26 cellular contexts compared by ENCODE assay signal in the genomic region with DNA sequence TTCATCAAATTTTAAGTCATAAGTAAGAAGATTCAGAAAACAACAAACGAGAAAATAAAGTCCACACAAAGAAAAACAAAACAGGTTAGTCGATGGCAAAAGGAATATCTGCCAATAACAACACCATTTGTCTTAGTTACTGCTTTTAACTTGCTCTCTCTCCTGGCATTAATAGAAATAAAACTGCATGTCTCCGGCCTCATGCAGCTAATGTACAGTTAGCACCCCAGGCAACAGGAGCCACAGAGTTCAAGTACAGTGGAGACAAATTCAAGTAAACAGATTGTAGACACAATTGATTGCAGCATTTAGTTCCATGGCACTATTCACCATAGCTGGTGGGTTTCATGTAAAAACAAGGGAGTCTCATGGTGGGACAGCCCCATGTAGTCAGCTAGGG. TPM values are rescaled to one million over a fixed set of nuclear protein-coding genes. Genes with fewer than 3 reads are reported as not detected.
"Had no signal": no experiment of that assay in that cellular context is flagged by ENCODE, and none has a peak within 500 bp of the region (broad histone marks: within the 10 kb centered on the region; RNA-seq: fewer than 3 reads in every experiment).

No MANE protein-coding gene starts in this region.

- H3K36me3 ChIP-seq: Peyer's patch, SJSA1 had no signal

- H3K4me1 ChIP-seq: Peyer's patch had no signal

- H3K27ac ChIP-seq: Peyer's patch, SJSA1 had no signal

- H3K4me3 ChIP-seq: K562, Peyer's patch, SJSA1 had no signal

- ATAC-seq: activated CD8-positive, alpha-beta T cell treated with anti-CD3 and anti-CD28 coated beads for 36 hours; activated T-cell treated with anti-CD3 and anti-CD28 coated beads, Interleukin-2, amount 50 U/mL, for 72 hours; activated T-helper 17 cell treated with anti-CD3 and anti-CD28 coated beads, Interleukin-2, amount 50 U/mL, for 72 hours; K562 had no signal

- FAIRE-seq: K562, TTC549 had no signal

- H3K9me3 ChIP-seq: Peyer's patch, SJSA1, SK-N-SH had no signal

- DNase-seq: activated CD4-positive, alpha-beta T cell treated with anti-CD3 and anti-CD28 coated beads, Interleukin-2, amount 10 ng/mL, durations not matched to agents 24 days and 14 days; activated CD4-positive, alpha-beta T cell treated with anti-CD3 and anti-CD28 coated beads, Interleukin-2, amount 50 U/mL, for 4 hours; activated CD8-positive, alpha-beta T cell treated with anti-CD3 and anti-CD28 coated beads for 36 hours; activated effector memory CD4-positive, alpha-beta T cell treated with anti-CD3 and anti-CD28 coated beads, Interleukin-2, amount 50 U/mL, for 16 hours; activated naive CD4-positive, alpha-beta T cell; activated naive CD4-positive, alpha-beta T cell treated with anti-CD3 and anti-CD28 coated beads, Interleukin-2, amount 50 U/mL, for 16 hours; activated naive CD8-positive, alpha-beta T cell treated with anti-CD3 and anti-CD28 coated beads for 36 hours; activated T-cell treated with anti-CD3 and anti-CD28 coated beads, Interleukin-2, amount 50 U/mL, for 1 hour; activated T-cell treated with anti-CD3 and anti-CD28 coated beads, Interleukin-2, amount 50 U/mL, for 72 hours; amniotic stem cell; aorta; NCI-H1105; NCI-H1436 treated with DMSO at 0.1 percent for 48 hours; NCI-H1694 treated with DMSO at 0.1 percent for 48 hours; NCI-H2029; NCI-H2171 treated with DMSO at 0.1 percent for 48 hours; NCI-H446 treated with DMSO at 0.1 percent for 48 hours; Peyer's patch; RPMI8226; SHP77 treated with DMSO at 0.1 percent for 48 hours; SK-N-SH had no signal

RNA-seq across cellular contexts. Expression of gene SUSD4, which starts 33.5 kb away (rescaled TPM):
- total RNA-seq: activated CD4-positive, alpha-beta T cell treated with anti-CD3 and anti-CD28 coated beads, Interleukin-2, amount 10 ng/mL, durations not matched to agents 24 days and 14 days; activated CD8-positive, alpha-beta memory T cell treated with anti-CD3 and anti-CD28 coated beads for 36 hours had no signal
